1 cellular context compared by ENCODE assay signal in genomic region chr11:17353228-17354021, GRCh38.
A peak's percentile ranks its signal among the peaks of the same experiment; 100 is the strongest.
TF ChIP-seq lines count a peak whose summit lies in the region.

No MANE protein-coding gene starts in this region.

TF ChIP-seq in WTC11, 78 proteins besides CTCF, POLR2A, EP300 and RAD21 (continued from another document):
- TF ChIP-seq FOXP1 (CRISPR knock-in tag; IDR thresholded peaks at IDR 0.05; ENCODE audit: borderline replicate concordance) (peak; percentile 19; the same call in 1 of the 2 replicates), ZNF263 (CRISPR knock-in tag; IDR thresholded peaks at IDR 0.05; ENCODE audit: low read depth) (no peak), GABPB1 (CRISPR knock-in tag; IDR thresholded peaks at IDR 0.05) (peak; percentile 61), HMGXB4 (CRISPR knock-in tag; IDR thresholded peaks at IDR 0.05) (peak; percentile 76)
TF ChIP-seq in WTC11: peak in this region for 13.
